ENCODE assay signal across 1 cellular context in the genomic region with DNA sequence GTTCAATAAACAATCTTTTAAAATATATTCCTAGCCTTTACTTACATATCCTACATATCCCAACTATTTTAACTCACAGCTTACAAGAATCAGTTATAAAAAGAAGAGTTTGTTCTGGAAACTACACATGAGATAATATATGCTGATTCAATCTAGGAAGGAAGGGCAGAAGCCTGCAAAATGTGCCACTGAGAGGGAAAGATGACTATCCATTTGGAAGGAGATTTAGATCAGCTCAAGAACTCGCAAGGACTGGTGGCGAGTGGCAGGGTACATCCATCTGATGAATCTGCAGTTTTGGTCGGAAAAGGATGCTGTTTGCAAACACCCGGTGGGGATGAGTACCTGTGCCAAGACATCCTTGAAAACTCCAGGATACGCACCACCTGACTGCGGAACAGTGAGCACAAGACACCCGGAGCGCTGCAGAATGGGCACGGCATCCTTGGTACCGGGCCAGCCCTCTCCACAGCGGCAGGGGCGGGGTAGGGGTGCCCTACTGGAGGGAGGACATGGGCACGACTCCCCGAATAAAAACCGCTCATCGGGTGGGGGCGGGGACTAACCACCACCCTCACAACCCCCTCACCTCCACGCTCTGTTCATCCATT.
TF ChIP-seq lines count a peak whose summit lies in the region.

No MANE protein-coding gene starts in this region.

TF ChIP-seq in HepG2, 621 proteins besides CTCF, POLR2A, EP300 and RAD21 (continued from another document and continues in another):
- TF ChIP-seq FOXJ3 (CRISPR knock-in tag; IDR thresholded peaks at IDR 0.05; ENCODE audit: borderline replicate concordance) (no peak), ZNF549 (CRISPR knock-in tag; IDR thresholded peaks at IDR 0.05) (no peak), ZNF660 (CRISPR knock-in tag; IDR thresholded peaks at IDR 0.05; ENCODE audit: borderline replicate concordance, low read depth) (no peak), ERF (CRISPR knock-in tag; IDR thresholded peaks at IDR 0.05) (no peak), MEF2D (CRISPR knock-in tag; IDR thresholded peaks at IDR 0.05) (no peak), ZFP36L2 (CRISPR knock-in tag; IDR thresholded peaks at IDR 0.05) (no peak), ZNF766 (CRISPR knock-in tag; IDR thresholded peaks at IDR 0.05; ENCODE audit: borderline replicate concordance) (no peak), FOXK2 (IDR thresholded peaks at IDR 0.05) (no peak), IKZF1 (IDR thresholded peaks at IDR 0.05) (no peak), RARA (CRISPR knock-in tag; IDR thresholded peaks at IDR 0.05) (no peak), DNMT1 (CRISPR knock-in tag; IDR thresholded peaks at IDR 0.05) (0 out of 2 replicates have a peak, but pooled peaks have one; percentile 11), BORCS8-MEF2B (CRISPR knock-in tag; IDR thresholded peaks at IDR 0.05) (no peak), TRIM24 (CRISPR knock-in tag; IDR thresholded peaks at IDR 0.05) (no peak), NFYC (CRISPR knock-in tag; IDR thresholded peaks at IDR 0.05) (no peak), DR1 (CRISPR knock-in tag; IDR thresholded peaks at IDR 0.05) (no peak), ZKSCAN1 (IDR thresholded peaks at IDR 0.05; ENCODE audit: low read length) (no peak), ZMAT3 (CRISPR knock-in tag; conservative IDR thresholded peaks at IDR 0.05) (no peak), ZNF180 (CRISPR knock-in tag; IDR thresholded peaks at IDR 0.05; ENCODE audit: borderline replicate concordance, low read depth) (no peak), ZNF44 (CRISPR knock-in tag; IDR thresholded peaks at IDR 0.05) (no peak), ZNF33A (CRISPR knock-in tag; IDR thresholded peaks at IDR 0.05; ENCODE audit: borderline replicate concordance) (no peak), PCBP2 (optimal IDR thresholded peaks at IDR 0.05; ENCODE audit: low read depth, low read length, poor library complexity, severe bottlenecking) (no peak), ZFX (CRISPR knock-in tag; IDR thresholded peaks at IDR 0.05; ENCODE audit: low read depth) (no peak), ARNTL (CRISPR knock-in tag; IDR thresholded peaks at IDR 0.05) (no peak), KLF16 (CRISPR knock-in tag; IDR thresholded peaks at IDR 0.05) (no peak), ZNF510 (CRISPR knock-in tag; IDR thresholded peaks at IDR 0.05; ENCODE audit: low read depth) (peak; percentile 27; the same call in 1 of the 2 replicates), ATM (IDR thresholded peaks at IDR 0.05; ENCODE audit: borderline replicate concordance) (no peak), SATB2 (CRISPR knock-in tag; IDR thresholded peaks at IDR 0.05) (no peak), NFIC (IDR thresholded peaks at IDR 0.05; ENCODE audit: low read length) (no peak), PCBP1 (IDR thresholded peaks at IDR 0.05; ENCODE audit: borderline replicate concordance, low read depth, low read length) (no peak), HNF4G (IDR thresholded peaks at IDR 0.05; ENCODE audit: borderline replicate concordance, low read depth, low read length) (no peak), HNF4G (CRISPR knock-in tag; IDR thresholded peaks at IDR 0.05; ENCODE audit: borderline replicate concordance, low read depth) (peak; percentile 10; the same call in 1 of the 2 replicates), MYNN (CRISPR knock-in tag; IDR thresholded peaks at IDR 0.05; ENCODE audit: low read depth) (no peak), TSC22D2 (CRISPR knock-in tag; IDR thresholded peaks at IDR 0.05; ENCODE audit: borderline replicate concordance) (no peak), ETV6 (CRISPR knock-in tag; conservative IDR thresholded peaks at IDR 0.05) (no peak), ZNF121 (CRISPR knock-in tag; IDR thresholded peaks at IDR 0.05) (no peak), RELA (CRISPR knock-in tag; IDR thresholded peaks at IDR 0.05) (no peak), SRY (CRISPR knock-in tag; IDR thresholded peaks at IDR 0.05) (no peak), ZNF556 (CRISPR knock-in tag; IDR thresholded peaks at IDR 0.05; ENCODE audit: borderline replicate concordance) (0 out of 2 replicates have a peak, but pooled peaks have one; percentile 16), XBP1 (CRISPR knock-in tag; IDR thresholded peaks at IDR 0.05) (no peak), CEBPG (CRISPR knock-in tag; IDR thresholded peaks at IDR 0.05) (no peak), NFYB (CRISPR knock-in tag; IDR thresholded peaks at IDR 0.05) (no peak), ZFP37 (CRISPR knock-in tag; IDR thresholded peaks at IDR 0.05; ENCODE audit: borderline replicate concordance) (no peak)
- TF ChIP-seq, protein P1, sequence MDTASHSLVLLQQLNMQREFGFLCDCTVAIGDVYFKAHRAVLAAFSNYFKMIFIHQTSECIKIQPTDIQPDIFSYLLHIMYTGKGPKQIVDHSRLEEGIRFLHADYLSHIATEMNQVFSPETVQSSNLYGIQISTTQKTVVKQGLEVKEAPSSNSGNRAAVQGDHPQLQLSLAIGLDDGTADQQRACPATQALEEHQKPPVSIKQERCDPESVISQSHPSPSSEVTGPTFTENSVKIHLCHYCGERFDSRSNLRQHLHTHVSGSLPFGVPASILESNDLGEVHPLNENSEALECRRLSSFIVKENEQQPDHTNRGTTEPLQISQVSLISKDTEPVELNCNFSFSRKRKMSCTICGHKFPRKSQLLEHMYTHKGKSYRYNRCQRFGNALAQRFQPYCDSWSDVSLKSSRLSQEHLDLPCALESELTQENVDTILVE (CRISPR knock-in tag; IDR thresholded peaks at IDR 0.05): no peak
- TF ChIP-seq, protein P2, sequence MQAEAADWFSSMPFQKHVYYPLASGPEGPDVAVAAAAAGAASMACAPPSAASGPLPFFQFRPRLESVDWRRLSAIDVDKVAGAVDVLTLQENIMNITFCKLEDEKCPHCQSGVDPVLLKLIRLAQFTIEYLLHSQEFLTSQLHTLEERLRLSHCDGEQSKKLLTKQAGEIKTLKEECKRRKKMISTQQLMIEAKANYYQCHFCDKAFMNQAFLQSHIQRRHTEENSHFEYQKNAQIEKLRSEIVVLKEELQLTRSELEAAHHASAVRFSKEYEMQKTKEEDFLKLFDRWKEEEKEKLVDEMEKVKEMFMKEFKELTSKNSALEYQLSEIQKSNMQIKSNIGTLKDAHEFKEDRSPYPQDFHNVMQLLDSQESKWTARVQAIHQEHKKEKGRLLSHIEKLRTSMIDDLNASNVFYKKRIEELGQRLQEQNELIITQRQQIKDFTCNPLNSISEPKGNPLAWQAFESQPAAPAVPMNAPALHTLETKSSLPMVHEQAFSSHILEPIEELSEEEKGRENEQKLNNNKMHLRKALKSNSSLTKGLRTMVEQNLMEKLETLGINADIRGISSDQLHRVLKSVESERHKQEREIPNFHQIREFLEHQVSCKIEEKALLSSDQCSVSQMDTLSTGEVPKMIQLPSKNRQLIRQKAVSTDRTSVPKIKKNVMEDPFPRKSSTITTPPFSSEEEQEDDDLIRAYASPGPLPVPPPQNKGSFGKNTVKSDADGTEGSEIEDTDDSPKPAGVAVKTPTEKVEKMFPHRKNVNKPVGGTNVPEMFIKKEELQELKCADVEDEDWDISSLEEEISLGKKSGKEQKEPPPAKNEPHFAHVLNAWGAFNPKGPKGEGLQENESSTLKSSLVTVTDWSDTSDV (CRISPR knock-in tag; IDR thresholded peaks at IDR 0.05): no peak
- TF ChIP-seq, protein P3, sequence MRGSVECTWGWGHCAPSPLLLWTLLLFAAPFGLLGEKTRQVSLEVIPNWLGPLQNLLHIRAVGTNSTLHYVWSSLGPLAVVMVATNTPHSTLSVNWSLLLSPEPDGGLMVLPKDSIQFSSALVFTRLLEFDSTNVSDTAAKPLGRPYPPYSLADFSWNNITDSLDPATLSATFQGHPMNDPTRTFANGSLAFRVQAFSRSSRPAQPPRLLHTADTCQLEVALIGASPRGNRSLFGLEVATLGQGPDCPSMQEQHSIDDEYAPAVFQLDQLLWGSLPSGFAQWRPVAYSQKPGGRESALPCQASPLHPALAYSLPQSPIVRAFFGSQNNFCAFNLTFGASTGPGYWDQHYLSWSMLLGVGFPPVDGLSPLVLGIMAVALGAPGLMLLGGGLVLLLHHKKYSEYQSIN (CRISPR knock-in tag; IDR thresholded peaks at IDR 0.05; ENCODE audit: borderline replicate concordance): no peak
- TF ChIP-seq, protein P4, sequence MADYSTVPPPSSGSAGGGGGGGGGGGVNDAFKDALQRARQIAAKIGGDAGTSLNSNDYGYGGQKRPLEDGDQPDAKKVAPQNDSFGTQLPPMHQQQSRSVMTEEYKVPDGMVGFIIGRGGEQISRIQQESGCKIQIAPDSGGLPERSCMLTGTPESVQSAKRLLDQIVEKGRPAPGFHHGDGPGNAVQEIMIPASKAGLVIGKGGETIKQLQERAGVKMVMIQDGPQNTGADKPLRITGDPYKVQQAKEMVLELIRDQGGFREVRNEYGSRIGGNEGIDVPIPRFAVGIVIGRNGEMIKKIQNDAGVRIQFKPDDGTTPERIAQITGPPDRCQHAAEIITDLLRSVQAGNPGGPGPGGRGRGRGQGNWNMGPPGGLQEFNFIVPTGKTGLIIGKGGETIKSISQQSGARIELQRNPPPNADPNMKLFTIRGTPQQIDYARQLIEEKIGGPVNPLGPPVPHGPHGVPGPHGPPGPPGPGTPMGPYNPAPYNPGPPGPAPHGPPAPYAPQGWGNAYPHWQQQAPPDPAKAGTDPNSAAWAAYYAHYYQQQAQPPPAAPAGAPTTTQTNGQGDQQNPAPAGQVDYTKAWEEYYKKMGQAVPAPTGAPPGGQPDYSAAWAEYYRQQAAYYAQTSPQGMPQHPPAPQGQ (CRISPR knock-in tag; IDR thresholded peaks at IDR 0.05; ENCODE audit: borderline replicate concordance): no peak
- TF ChIP-seq, protein P5, sequence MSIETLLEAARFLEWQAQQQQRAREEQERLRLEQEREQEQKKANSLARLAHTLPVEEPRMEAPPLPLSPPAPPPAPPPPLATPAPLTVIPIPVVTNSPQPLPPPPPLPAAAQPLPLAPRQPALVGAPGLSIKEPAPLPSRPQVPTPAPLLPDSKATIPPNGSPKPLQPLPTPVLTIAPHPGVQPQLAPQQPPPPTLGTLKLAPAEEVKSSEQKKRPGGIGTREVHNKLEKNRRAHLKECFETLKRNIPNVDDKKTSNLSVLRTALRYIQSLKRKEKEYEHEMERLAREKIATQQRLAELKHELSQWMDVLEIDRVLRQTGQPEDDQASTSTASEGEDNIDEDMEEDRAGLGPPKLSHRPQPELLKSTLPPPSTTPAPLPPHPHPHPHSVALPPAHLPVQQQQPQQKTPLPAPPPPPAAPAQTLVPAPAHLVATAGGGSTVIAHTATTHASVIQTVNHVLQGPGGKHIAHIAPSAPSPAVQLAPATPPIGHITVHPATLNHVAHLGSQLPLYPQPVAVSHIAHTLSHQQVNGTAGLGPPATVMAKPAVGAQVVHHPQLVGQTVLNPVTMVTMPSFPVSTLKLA (IDR thresholded peaks at IDR 0.05): no peak
- TF ChIP-seq, protein P6, sequence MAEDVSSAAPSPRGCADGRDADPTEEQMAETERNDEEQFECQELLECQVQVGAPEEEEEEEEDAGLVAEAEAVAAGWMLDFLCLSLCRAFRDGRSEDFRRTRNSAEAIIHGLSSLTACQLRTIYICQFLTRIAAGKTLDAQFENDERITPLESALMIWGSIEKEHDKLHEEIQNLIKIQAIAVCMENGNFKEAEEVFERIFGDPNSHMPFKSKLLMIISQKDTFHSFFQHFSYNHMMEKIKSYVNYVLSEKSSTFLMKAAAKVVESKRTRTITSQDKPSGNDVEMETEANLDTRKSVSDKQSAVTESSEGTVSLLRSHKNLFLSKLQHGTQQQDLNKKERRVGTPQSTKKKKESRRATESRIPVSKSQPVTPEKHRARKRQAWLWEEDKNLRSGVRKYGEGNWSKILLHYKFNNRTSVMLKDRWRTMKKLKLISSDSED (CRISPR knock-in tag; IDR thresholded peaks at IDR 0.05): no peak
- TF ChIP-seq, protein P7, sequence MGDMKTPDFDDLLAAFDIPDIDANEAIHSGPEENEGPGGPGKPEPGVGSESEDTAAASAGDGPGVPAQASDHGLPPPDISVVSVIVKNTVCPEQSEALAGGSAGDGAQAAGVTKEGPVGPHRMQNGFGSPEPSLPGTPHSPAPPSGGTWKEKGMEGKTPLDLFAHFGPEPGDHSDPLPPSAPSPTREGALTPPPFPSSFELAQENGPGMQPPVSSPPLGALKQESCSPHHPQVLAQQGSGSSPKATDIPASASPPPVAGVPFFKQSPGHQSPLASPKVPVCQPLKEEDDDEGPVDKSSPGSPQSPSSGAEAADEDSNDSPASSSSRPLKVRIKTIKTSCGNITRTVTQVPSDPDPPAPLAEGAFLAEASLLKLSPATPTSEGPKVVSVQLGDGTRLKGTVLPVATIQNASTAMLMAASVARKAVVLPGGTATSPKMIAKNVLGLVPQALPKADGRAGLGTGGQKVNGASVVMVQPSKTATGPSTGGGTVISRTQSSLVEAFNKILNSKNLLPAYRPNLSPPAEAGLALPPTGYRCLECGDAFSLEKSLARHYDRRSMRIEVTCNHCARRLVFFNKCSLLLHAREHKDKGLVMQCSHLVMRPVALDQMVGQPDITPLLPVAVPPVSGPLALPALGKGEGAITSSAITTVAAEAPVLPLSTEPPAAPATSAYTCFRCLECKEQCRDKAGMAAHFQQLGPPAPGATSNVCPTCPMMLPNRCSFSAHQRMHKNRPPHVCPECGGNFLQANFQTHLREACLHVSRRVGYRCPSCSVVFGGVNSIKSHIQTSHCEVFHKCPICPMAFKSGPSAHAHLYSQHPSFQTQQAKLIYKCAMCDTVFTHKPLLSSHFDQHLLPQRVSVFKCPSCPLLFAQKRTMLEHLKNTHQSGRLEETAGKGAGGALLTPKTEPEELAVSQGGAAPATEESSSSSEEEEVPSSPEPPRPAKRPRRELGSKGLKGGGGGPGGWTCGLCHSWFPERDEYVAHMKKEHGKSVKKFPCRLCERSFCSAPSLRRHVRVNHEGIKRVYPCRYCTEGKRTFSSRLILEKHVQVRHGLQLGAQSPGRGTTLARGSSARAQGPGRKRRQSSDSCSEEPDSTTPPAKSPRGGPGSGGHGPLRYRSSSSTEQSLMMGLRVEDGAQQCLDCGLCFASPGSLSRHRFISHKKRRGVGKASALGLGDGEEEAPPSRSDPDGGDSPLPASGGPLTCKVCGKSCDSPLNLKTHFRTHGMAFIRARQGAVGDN (CRISPR knock-in tag; IDR thresholded peaks at IDR 0.05): no peak
- TF ChIP-seq, protein P8, sequence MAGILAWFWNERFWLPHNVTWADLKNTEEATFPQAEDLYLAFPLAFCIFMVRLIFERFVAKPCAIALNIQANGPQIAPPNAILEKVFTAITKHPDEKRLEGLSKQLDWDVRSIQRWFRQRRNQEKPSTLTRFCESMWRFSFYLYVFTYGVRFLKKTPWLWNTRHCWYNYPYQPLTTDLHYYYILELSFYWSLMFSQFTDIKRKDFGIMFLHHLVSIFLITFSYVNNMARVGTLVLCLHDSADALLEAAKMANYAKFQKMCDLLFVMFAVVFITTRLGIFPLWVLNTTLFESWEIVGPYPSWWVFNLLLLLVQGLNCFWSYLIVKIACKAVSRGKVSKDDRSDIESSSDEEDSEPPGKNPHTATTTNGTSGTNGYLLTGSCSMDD (CRISPR knock-in tag; IDR thresholded peaks at IDR 0.05): no peak
- TF ChIP-seq, protein P9, sequence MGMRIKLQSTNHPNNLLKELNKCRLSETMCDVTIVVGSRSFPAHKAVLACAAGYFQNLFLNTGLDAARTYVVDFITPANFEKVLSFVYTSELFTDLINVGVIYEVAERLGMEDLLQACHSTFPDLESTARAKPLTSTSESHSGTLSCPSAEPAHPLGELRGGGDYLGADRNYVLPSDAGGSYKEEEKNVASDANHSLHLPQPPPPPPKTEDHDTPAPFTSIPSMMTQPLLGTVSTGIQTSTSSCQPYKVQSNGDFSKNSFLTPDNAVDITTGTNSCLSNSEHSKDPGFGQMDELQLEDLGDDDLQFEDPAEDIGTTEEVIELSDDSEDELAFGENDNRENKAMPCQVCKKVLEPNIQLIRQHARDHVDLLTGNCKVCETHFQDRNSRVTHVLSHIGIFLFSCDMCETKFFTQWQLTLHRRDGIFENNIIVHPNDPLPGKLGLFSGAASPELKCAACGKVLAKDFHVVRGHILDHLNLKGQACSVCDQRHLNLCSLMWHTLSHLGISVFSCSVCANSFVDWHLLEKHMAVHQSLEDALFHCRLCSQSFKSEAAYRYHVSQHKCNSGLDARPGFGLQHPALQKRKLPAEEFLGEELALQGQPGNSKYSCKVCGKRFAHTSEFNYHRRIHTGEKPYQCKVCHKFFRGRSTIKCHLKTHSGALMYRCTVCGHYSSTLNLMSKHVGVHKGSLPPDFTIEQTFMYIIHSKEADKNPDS (CRISPR knock-in tag; IDR thresholded peaks at IDR 0.05): no peak
